8 cellular contexts compared by ENCODE assay signal in the genomic region with DNA sequence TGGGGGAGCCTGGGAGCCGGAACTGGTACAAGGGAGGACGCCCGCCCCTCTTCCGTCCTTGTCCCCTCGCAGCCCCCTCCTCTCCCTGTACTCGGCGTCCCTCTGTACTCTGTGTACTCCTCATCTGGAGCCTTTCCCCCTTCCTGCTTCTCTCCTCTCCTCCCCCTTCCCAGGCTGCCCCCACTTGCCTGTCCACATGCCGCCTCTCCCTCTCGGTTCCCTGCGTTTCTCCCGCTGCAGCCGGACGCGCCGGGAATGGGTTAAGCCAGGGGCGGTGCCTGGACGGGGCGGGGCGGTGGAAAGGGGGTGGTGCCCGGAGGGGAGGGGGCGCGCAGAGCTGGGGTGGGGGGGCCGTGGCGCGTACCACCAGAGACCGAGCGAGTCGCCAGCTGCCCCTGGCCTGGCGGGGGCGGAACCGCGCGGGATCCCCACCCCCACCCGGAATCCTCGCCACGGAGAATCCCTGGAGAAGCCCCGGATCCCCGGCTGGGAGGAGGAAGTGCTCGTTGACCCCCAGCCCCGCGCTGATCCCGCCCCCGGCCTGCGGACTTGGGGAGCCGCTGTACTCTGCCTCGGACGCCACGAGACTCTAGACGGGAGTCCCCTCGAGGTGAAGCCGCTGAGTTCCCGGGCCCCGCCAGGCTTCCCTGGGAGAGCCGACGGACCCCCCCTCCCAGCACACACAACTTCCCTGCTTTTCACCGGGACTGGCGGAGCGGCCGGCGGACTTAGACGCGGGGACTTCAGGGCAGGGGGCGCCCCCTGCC. TPM values are rescaled to one million over a fixed set of nuclear protein-coding genes. Genes with fewer than 3 reads are reported as not detected.
DNase-seq lines count a peak whose midpoint lies in the region; ATAC-seq, FAIRE-seq and TF ChIP-seq lines count a peak whose summit lies in the region.

No MANE protein-coding gene starts in this region.

- 5% methylated on average over 34 of the region's 63 CpGs for WGBS in SK-N-SH (ENCODE audit: low lambda C conversion rate)
- WGBS in transverse colon (ENCODE audit: low coverage in 1 of 2), 2 donors = 0 to 13% methylated on average over 6 to 31 of the region's 63 CpGs

- H3K36me3 ChIP-seq in SK-N-SH (replicated peaks in 1 of 2; ENCODE audit: control insufficient read depth in 1 of 2, insufficient read depth in 2 of 2, low read length in 1 of 2) (peaks cover 0 to 18% of the 10 kb centered on the region in 2 experiments), transverse colon (no peaks in the 10 kb centered on the region)

- H3K27me3 ChIP-seq in AG04450 (ENCODE audit: control insufficient read depth, insufficient read depth, low read length) (no peaks in the 10 kb centered on the region), SK-N-SH (ENCODE audit: insufficient read depth) (no peaks in the 10 kb centered on the region), transverse colon (no peaks in the 10 kb centered on the region)

- H3K4me3 Mint-ChIP-seq in endothelial cell (ENCODE audit: unreplicated experiment) = peak overlapping the region; percentile 97

- no peak overlapping the region for H2AFZ ChIP-seq in SK-N-SH (ENCODE audit: low read depth)

- TF ChIP-seq POLR2A in H54 (IDR thresholded peaks at IDR 0.05; ENCODE audit: low read depth, low read length) (peak; percentile 52), transverse colon (IDR thresholded peaks at IDR 0.05) (peak; percentile 77)

- H3K9me3 Mint-ChIP-seq in endothelial cell (ENCODE audit: unreplicated experiment) = no peaks in the 10 kb centered on the region

- H3K9ac ChIP-seq in SK-N-SH = peak overlapping the region; percentile 75

- peaks cover 94% of the 10 kb centered on the region for H3K79me2 ChIP-seq in SK-N-SH (ENCODE audit: insufficient read depth)

- peaks cover 15% of the 10 kb centered on the region for H3F3A ChIP-seq in SK-N-SH (replicated peaks; ENCODE audit: insufficient read depth)

- peak overlapping the region; percentile 97 for H3K4me2 ChIP-seq in SK-N-SH

- peaks cover 53% of the 10 kb centered on the region for H4K20me1 ChIP-seq in SK-N-SH (ENCODE audit: insufficient read depth)

- POLR2A ChIA-PET in AG04450 (lab: Yijun Ruan, JAX) (interaction anchor here (0.6 to 1.3 kb wide), 2 partner anchors 21 to 59 kb away, joined by 3 to 4 read pairs; no protein-coding TSS in a partner anchor), SK-N-SH (lab: Yijun Ruan, JAX) (interaction anchor here (0.5 to 2.7 kb wide), 6 partner anchors 10 to 39 kb away, joined by 3 to 15 read pairs (median 5); no protein-coding TSS in a partner anchor)

- peaks cover 13% of the 10 kb centered on the region for H3K36me3 Mint-ChIP-seq in endothelial cell (ENCODE audit: low read depth, unreplicated experiment)

- H3K4me1 ChIP-seq in SK-N-SH (ENCODE audit: control insufficient read depth in 1 of 2, insufficient read depth in 2 of 2, low read depth in 1 of 2, low read length in 1 of 2) (peaks cover 34 to 74% of the 10 kb centered on the region in 2 experiments), transverse colon (peaks cover 26 to 71% (median 48%) of the 10 kb centered on the region in 4 donors)

- in situ Hi-C loops in transverse colon (cut with MboI; ENCODE audit: low pct_ligation_motif_present in 1 of 4, low pct_unique_long_range_greater_than_20kb in 1 of 4, low sequenced_read_pairs in 3 of 4) = no loop called here

- no peak for TF ChIP-seq CTCF in AG04450 (IDR thresholded peaks at IDR 0.05; ENCODE audit: low read depth, low read length)
- TF ChIP-seq CTCF in SK-N-SH (IDR thresholded peaks at IDR 0.05) = no peak
- no peak for TF ChIP-seq CTCF in endothelial cell (IDR thresholded peaks at IDR 0.05; ENCODE audit: unreplicated experiment)
- TF ChIP-seq CTCF in transverse colon (IDR thresholded peaks at IDR 0.05) = no peak

- intact Hi-C loops in transverse colon (cut with DNase I; ENCODE audit: low total_unique reads) = no loop called here

- ATAC-seq in HG02642 (IDR thresholded peaks at IDR 0.05; ENCODE audit: poor library complexity, unreplicated experiment) = no peak

- TF ChIP-seq EP300 in SK-N-SH (IDR thresholded peaks at IDR 0.05; ENCODE audit: borderline replicate concordance in 1 of 2, low read depth in 1 of 2, low read length in 1 of 2) = no peak
- TF ChIP-seq EP300 in transverse colon (IDR thresholded peaks at IDR 0.05; ENCODE audit: low read depth) = no peak

- H3K27ac ChIP-seq in AG04450 (ENCODE audit: low read depth, low read length) (peak overlapping the region; percentile 39), SK-N-SH (ENCODE audit: low read depth in 2 of 2, low read length in 1 of 2) (peak overlapping the region; percentile 73 to 99; a peak in 3 of 4 replicates), transverse colon (peak overlapping the region; percentile 94 to 95 (median 95))

- CTCF ChIA-PET in AG04450 (lab: Charles Lee) = no interaction called here
- CTCF ChIA-PET in SK-N-SH (lab: Yijun Ruan, JAX) = interaction anchor here (1.7 to 57.6 kb wide), 4 partner anchors 11 to 37 kb away, joined by 6 to 1706 read pairs (median 29); partner anchors contain the start of genes CDC6 and RARA

- no peaks in the 10 kb centered on the region; the same call in 1 of the 2 replicates for H3K9me3 ChIP-seq in AG04450 (ENCODE audit: control insufficient read depth, insufficient read depth, low read length)
- no peaks in the 10 kb centered on the region for H3K9me3 ChIP-seq in SK-N-SH
- no peaks in the 10 kb centered on the region for H3K9me3 ChIP-seq in transverse colon

- H3K27ac Mint-ChIP-seq in endothelial cell (ENCODE audit: unreplicated experiment) = no peak overlapping the region

- peaks cover 19% of the 10 kb centered on the region for H3K27me3 Mint-ChIP-seq in endothelial cell (ENCODE audit: unreplicated experiment)

- DNase-seq in AG04450 (ENCODE audit: low read depth, low spot score) (no peak), H54 (ENCODE audit: insufficient read length, low spot score) (no peak), SK-N-SH (peak; percentile 93), endothelial cell (ENCODE audit: low spot score) (peak; percentile 80), mesenteric fat pad (ENCODE audit: low spot score) (peak; percentile 95), transverse colon (peak; percentile 86), NAMALWA (ENCODE audit: low spot score) (no peak)

- FAIRE-seq in H54 (lab: Jason Lieb, UNC) = no peak

- H3K4me1 Mint-ChIP-seq in endothelial cell (ENCODE audit: unreplicated experiment) = peaks cover 57% of the 10 kb centered on the region

- no peaks in the 10 kb centered on the region for H3K9me2 ChIP-seq in SK-N-SH

- no peak; the same call in 1 of the 2 replicates for TF ChIP-seq RAD21 in SK-N-SH (IDR thresholded peaks at IDR 0.05; ENCODE audit: low read length)

- H3K4me3 ChIP-seq in AG04450 (ENCODE audit: low read depth, low read length) = peak overlapping the region; percentile 79
- H3K4me3 ChIP-seq in SK-N-SH (ENCODE audit: low read depth in 2 of 2, low read length in 1 of 2) = peak overlapping the region; percentile 69 to 78
- peak overlapping the region; percentile 72 to 89 (median 78) for H3K4me3 ChIP-seq in transverse colon

TF ChIP-seq in SK-N-SH, 30 proteins besides CTCF, POLR2A, EP300 and RAD21 (continues in another document):
- TF ChIP-seq POLR2AphosphoS5 (IDR thresholded peaks at IDR 0.05; ENCODE audit: low read depth, low read length) (peak; percentile 55; the same call in 1 of the 2 replicates), SIN3A (IDR thresholded peaks at IDR 0.05; ENCODE audit: borderline replicate concordance, low read depth, low read length) (0 out of 2 replicates have a peak, but pooled peaks have one; percentile 23), NFIC (IDR thresholded peaks at IDR 0.05; ENCODE audit: borderline replicate concordance) (no peak), YY1 (IDR thresholded peaks at IDR 0.05; ENCODE audit: low read depth) (no peak), MAX (IDR thresholded peaks at IDR 0.05; ENCODE audit: low read depth) (peak; percentile 32; the same call in 1 of the 2 replicates), CHD2 (IDR thresholded peaks at IDR 0.05; ENCODE audit: low read length, partially characterized antibody) (peak; percentile 24)

RNA-seq across cellular contexts. Expression of gene GJD3, which starts 22.5 kb away (rescaled TPM):
- polyA plus RNA-seq in AG04450 (2011; rRNA removed) = 0.41 and 0.97 TPM in 2 replicates
- 0.39 TPM in 1 of 2 replicates, not detected in the other for polyA minus RNA-seq in AG04450 (2011; rRNA and poly(A)+ RNA removed)
- polyA plus RNA-seq in SK-N-SH (2012; rRNA removed) = not detected in 2 replicates
- not detected in 2 replicates for polyA plus RNA-seq in SK-N-SH (2012; cell fraction: cytosol; rRNA removed)
- polyA plus RNA-seq in SK-N-SH (2012; cell fraction: nucleus; rRNA removed) = not detected in 2 replicates
- total RNA-seq in endothelial cell (ENCODE audit: unreplicated experiment) = 1.1 TPM
- 0.77 TPM for total RNA-seq in mesenteric fat pad
- total RNA-seq in transverse colon = not detected

RNA-seq across cellular contexts. Expression of gene RARA, which starts 33.0 kb away (rescaled TPM):
- polyA plus RNA-seq in AG04450 (2011; rRNA removed) = 4.9 and 7.5 TPM in 2 replicates
- polyA minus RNA-seq in AG04450 (2011; rRNA and poly(A)+ RNA removed) = 9.7 and 10.2 TPM in 2 replicates
- polyA plus RNA-seq in SK-N-SH (2012; rRNA removed) = 8.9 and 13.3 TPM in 2 replicates
- 6.9 and 9.6 TPM in 2 replicates for polyA plus RNA-seq in SK-N-SH (2012; cell fraction: cytosol; rRNA removed)
- polyA plus RNA-seq in SK-N-SH (2012; cell fraction: nucleus; rRNA removed) = 13.2 and 15.0 TPM in 2 replicates
- total RNA-seq in endothelial cell (ENCODE audit: unreplicated experiment) = 42.8 TPM
- 70.3 TPM for total RNA-seq in mesenteric fat pad
- 100 to 1,000 TPM in 1 of 4 donors, 10 to 100 TPM in 3; 23.5 to 110 (median 49.1) TPM for total RNA-seq in transverse colon

RNA-seq across cellular contexts. Expression of gene CDC6, which starts 54.3 kb away (rescaled TPM):
- polyA plus RNA-seq in AG04450 (2011; rRNA removed) = 8.6 and 9.1 TPM in 2 replicates
- 4.9 and 5.8 TPM in 2 replicates for polyA minus RNA-seq in AG04450 (2011; rRNA and poly(A)+ RNA removed)
- polyA plus RNA-seq in SK-N-SH (2012; rRNA removed) = 12.7 and 12.8 TPM in 2 replicates
- 15.2 and 16.8 TPM in 2 replicates for polyA plus RNA-seq in SK-N-SH (2012; cell fraction: cytosol; rRNA removed)
- polyA plus RNA-seq in SK-N-SH (2012; cell fraction: nucleus; rRNA removed) = 8.3 and 11.7 TPM in 2 replicates
- total RNA-seq in endothelial cell (ENCODE audit: unreplicated experiment) = 18.2 TPM
- 2.4 TPM for total RNA-seq in mesenteric fat pad
- 1 to 10 TPM in 3 of 4 donors, not detected in 1; 1.6 to 3.2 (median 2.4) TPM for total RNA-seq in transverse colon

Comparison
In these comparisons a context has a peak if more than half of its experiments do, and no peak if none do; other contexts are left out.
1. DNase-seq: peak in SK-N-SH (single experiment), endothelial cell (single experiment), mesenteric fat pad (single experiment) and transverse colon (single experiment); none in AG04450 (single experiment), H54 (single experiment) and NAMALWA (single experiment).
2. H3K27ac ChIP-seq: peak in every context shown above with its lines; median percentile 95 in transverse colon; 86 in SK-N-SH; 39 in AG04450.
3. Peak in every context shown above with its lines, with median percentiles within 50 percentile points of each other: H3K4me3 ChIP-seq.